13 cellular contexts compared by ENCODE assay signal in the genomic region with DNA sequence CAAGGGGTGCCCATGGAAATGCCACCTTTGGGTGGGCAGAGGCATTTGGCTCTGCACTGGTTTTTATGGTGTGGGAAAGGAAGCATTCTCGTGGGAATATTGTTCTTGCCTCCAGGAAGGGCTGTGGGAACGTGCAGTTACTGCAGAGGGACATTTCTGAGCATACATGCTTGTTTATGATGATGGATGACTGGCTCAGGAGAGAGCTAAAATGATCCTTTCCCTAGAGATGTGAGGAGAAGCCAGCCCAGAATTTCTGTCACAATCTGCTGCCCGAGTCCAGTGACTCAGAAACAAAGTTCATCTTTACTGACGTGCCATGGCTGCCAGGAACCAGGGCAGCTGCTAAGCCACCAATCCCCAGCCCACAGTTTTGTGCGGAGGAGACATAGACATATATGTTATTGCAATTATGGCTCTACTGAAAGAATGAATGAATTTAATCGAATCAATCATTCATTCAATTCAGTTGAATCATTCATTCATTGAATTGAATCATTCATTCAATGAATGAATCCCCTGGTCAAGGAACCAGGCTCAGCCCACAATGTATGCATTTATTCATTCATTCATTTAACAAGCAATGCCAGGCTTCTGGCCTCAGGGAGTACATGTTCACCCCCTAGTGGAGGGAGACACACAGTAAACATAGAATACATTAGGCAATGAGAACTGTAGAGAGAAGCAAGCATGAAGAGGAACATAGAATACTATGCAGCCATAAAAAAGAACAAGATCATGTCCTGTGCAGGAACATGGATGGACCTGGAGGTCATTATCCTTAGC.
DNase-seq lines count a peak whose midpoint lies in the region; ATAC-seq, FAIRE-seq and TF ChIP-seq lines count a peak whose summit lies in the region.
"Had no signal": no experiment of that assay in that cellular context is flagged by ENCODE, and none has a peak within 500 bp of the region (broad histone marks: within the 10 kb centered on the region; RNA-seq: fewer than 3 reads in every experiment).

No MANE protein-coding gene starts in this region.

- 77 to 80% methylated on average over 3 to 4 of the region's 6 CpGs for WGBS in mesodermal cell (ENCODE audit: insufficient coverage in 2 of 2), 2 experiments

- H3K4me1 ChIP-seq in mesodermal cell (ENCODE audit: control insufficient read depth, insufficient read depth, low read length, poor library complexity, severe bottlenecking) = peaks cover 28% of the 10 kb centered on the region
- H3K4me1 ChIP-seq: spleen had no signal

- ATAC-seq in HG03196 (IDR thresholded peaks at IDR 0.05; ENCODE audit: unreplicated experiment) = no peak

- H3K4me3 ChIP-seq in HFF-Myc (replicated peaks; ENCODE audit: low read depth, low read length) (no peak overlapping the region), bronchial epithelial cell (ENCODE audit: low read depth, low read length) (no peak overlapping the region), mesodermal cell (ENCODE audit: extremely low read depth, insufficient read depth, low read length, poor library complexity, severe bottlenecking) (no peak overlapping the region)
- H3K4me3 ChIP-seq: spleen had no signal

- H3K9me3 ChIP-seq in mesodermal cell (ENCODE audit: control insufficient read depth, low read length) = no peaks in the 10 kb centered on the region

- H3K27ac ChIP-seq in mesodermal cell (ENCODE audit: low read depth, low read length, severe bottlenecking) = peak overlapping the region; percentile 25
- H3K27ac ChIP-seq: spleen had no signal

- no peaks in the 10 kb centered on the region for H3K27me3 ChIP-seq in bronchial epithelial cell (ENCODE audit: control insufficient read depth, insufficient read depth, low read length)

- FAIRE-seq in D721Med (lab: Jason Lieb, UNC) (no peak), bronchial epithelial cell (lab: Jason Lieb, UNC) (peak; percentile 18)

- TF ChIP-seq CTCF in D721Med (IDR thresholded peaks at IDR 0.05; ENCODE audit: insufficient read depth, missing control alignments) = peak; percentile 6
- TF ChIP-seq CTCF in HFF-Myc (IDR thresholded peaks at IDR 0.05; ENCODE audit: low read depth, low read length, missing control alignments) = peak; percentile 24
- TF ChIP-seq CTCF in bronchial epithelial cell (IDR thresholded peaks at IDR 0.05; ENCODE audit: insufficient read depth, low read length, severe bottlenecking) = no peak

- H3K36me3 ChIP-seq in bronchial epithelial cell (ENCODE audit: control insufficient read depth, insufficient read depth, low read length) (no peaks in the 10 kb centered on the region), mesodermal cell (ENCODE audit: control insufficient read depth, insufficient read depth, low read length) (no peaks in the 10 kb centered on the region)
- H3K36me3 ChIP-seq: spleen had no signal

- DNase-seq in D721Med (ENCODE audit: insufficient read length, low spot score) (no peak), HFF-Myc (ENCODE audit: extremely low read depth, low read depth) (no peak), bronchial epithelial cell (ENCODE audit: low read depth) (no peak), iPS-NIHi7 (ENCODE audit: extremely low spot score) (no peak), NCI-H1930 (lab: John Stamatoyannopoulos, UW) (no peak), retina (no peak)
- DNase-seq: activated CD4-positive, alpha-beta memory T cell treated with anti-CD3 and anti-CD28 coated beads for 36 hours; activated naive CD4-positive, alpha-beta T cell treated with anti-CD3 and anti-CD28 coated beads, Interleukin-2, amount 10 ng/mL, durations not matched to agents 7 days and 5 days; COR-L47; NCI-H1417; spleen had no signal
